16 cellular contexts compared by ENCODE assay signal in genomic region chr2:197200056-197200455, GRCh38.
DNase-seq lines count a peak whose midpoint lies in the region; ATAC-seq and TF ChIP-seq lines count a peak whose summit lies in the region.
"Had no signal": no experiment of that assay in that cellular context is flagged by ENCODE, and none has a peak within 500 bp of the region (broad histone marks: within the 10 kb centered on the region; RNA-seq: fewer than 3 reads in every experiment).

No MANE protein-coding gene starts in this region.

- CTCF ChIA-PET in CD4-positive, alpha-beta T cell (lab: Charles Lee), result interaction anchor here (1.0 to 2.0 kb wide), 2 partner anchors 9 to 28 kb away, joined by 3 to 5 read pairs; no protein-coding TSS in a partner anchor
- CTCF ChIA-PET in MCF 10A (lab: Yijun Ruan, JAX), result interaction anchor here (0.6 to 5.2 kb wide), 2 partner anchors 9 to 504 kb away, joined by 5 to 33 read pairs; no protein-coding TSS in a partner anchor

- no peaks in the 10 kb centered on the region for H3K27me3 Mint-ChIP-seq in CD4-positive, alpha-beta T cell
- H3K27me3 Mint-ChIP-seq in IgD-negative memory B cell, result peaks cover 2% of the 10 kb centered on the region
- H3K27me3 Mint-ChIP-seq in activated T-helper 17 cell treated with anti-CD3 and anti-CD28 coated beads, Interleukin-2, amount 50 U/mL, for 72 hours, result no peaks in the 10 kb centered on the region
- H3K27me3 Mint-ChIP-seq in natural killer cell treated with Interleukin-12 subunit alpha and Interleukin-12 subunit beta and Interleukin-15 and Interleukin-18, amount 100 ng/mL, for 72 hours, result no peaks in the 10 kb centered on the region
- H3K27me3 Mint-ChIP-seq in MCF 10A (ENCODE audit: insufficient read depth, unreplicated experiment), result no peaks in the 10 kb centered on the region
- H3K27me3 Mint-ChIP-seq in mesothelial cell of epicardium (ENCODE audit: low read depth), result no peaks in the 10 kb centered on the region

- no peak for ATAC-seq in CD4-positive, alpha-beta T cell (ENCODE audit: poor library complexity)
- no peak for ATAC-seq in activated T-helper 17 cell treated with anti-CD3 and anti-CD28 coated beads, Interleukin-2, amount 50 U/mL, for 72 hours (replicated peaks)
- ATAC-seq in natural killer cell treated with Interleukin-12 subunit alpha and Interleukin-12 subunit beta and Interleukin-15 and Interleukin-18, amount 100 ng/mL, for 72 hours, result no peak
- ATAC-seq: psoas muscle had no signal

- no peaks in the 10 kb centered on the region for H3K9me3 ChIP-seq in CD4-positive, alpha-beta T cell (ENCODE audit: control insufficient read depth, low read length)
- H3K9me3 ChIP-seq: Caco-2, MG63, psoas muscle had no signal

- H3K36me3 Mint-ChIP-seq in CD4-positive, alpha-beta T cell (ENCODE audit: low read depth), result peaks cover 49% of the 10 kb centered on the region
- H3K36me3 Mint-ChIP-seq in IgD-negative memory B cell (peaks cover 11% of the 10 kb centered on the region), MCF 10A (ENCODE audit: insufficient read depth, unreplicated experiment) (no peaks in the 10 kb centered on the region), mesothelial cell of epicardium (no peaks in the 10 kb centered on the region)
- H3K36me3 Mint-ChIP-seq in activated T-helper 17 cell treated with anti-CD3 and anti-CD28 coated beads, Interleukin-2, amount 50 U/mL, for 72 hours (ENCODE audit: low read depth), result peaks cover 48% of the 10 kb centered on the region
- H3K36me3 Mint-ChIP-seq in natural killer cell treated with Interleukin-12 subunit alpha and Interleukin-12 subunit beta and Interleukin-15 and Interleukin-18, amount 100 ng/mL, for 72 hours, result peaks cover 14% of the 10 kb centered on the region

- H3K4me3 Mint-ChIP-seq in CD4-positive, alpha-beta T cell, result peak overlapping the region; percentile 89
- H3K4me3 Mint-ChIP-seq in IgD-negative memory B cell (peak overlapping the region in 3 of 4 donors; percentile 82 to 93 (median 84)), MCF 10A (ENCODE audit: unreplicated experiment) (no peak overlapping the region), mesothelial cell of epicardium (no peak overlapping the region)
- peak overlapping the region; percentile 85 for H3K4me3 Mint-ChIP-seq in activated T-helper 17 cell treated with anti-CD3 and anti-CD28 coated beads, Interleukin-2, amount 50 U/mL, for 72 hours
- H3K4me3 Mint-ChIP-seq in natural killer cell treated with Interleukin-12 subunit alpha and Interleukin-12 subunit beta and Interleukin-15 and Interleukin-18, amount 100 ng/mL, for 72 hours, result peak overlapping the region; percentile 97

- peak overlapping the region; percentile 98 for H3K27ac Mint-ChIP-seq in CD4-positive, alpha-beta T cell
- H3K27ac Mint-ChIP-seq in IgD-negative memory B cell, result peak overlapping the region; percentile 40 to 94 (median 90)
- peak overlapping the region; percentile 43 for H3K27ac Mint-ChIP-seq in activated T-helper 17 cell treated with anti-CD3 and anti-CD28 coated beads, Interleukin-2, amount 50 U/mL, for 72 hours
- peak overlapping the region; percentile 81 to 89 for H3K27ac Mint-ChIP-seq in natural killer cell treated with Interleukin-12 subunit alpha and Interleukin-12 subunit beta and Interleukin-15 and Interleukin-18, amount 100 ng/mL, for 72 hours
- H3K27ac Mint-ChIP-seq in MCF 10A (ENCODE audit: low read depth, unreplicated experiment), result no peak overlapping the region
- H3K27ac Mint-ChIP-seq in mesothelial cell of epicardium, result no peak overlapping the region

- POLR2A ChIA-PET in CD4-positive, alpha-beta T cell (lab: Charles Lee), result interaction anchor here (1.2 to 29.8 kb wide), 8 partner anchors 10 to 128 kb away, joined by 3 to 754 read pairs (median 26); partner anchors contain the start of gene ANKRD44
- POLR2A ChIA-PET in MCF 10A (lab: Yijun Ruan, JAX), result interaction anchor here (0.9 kb wide), 1 partner anchor 111 kb away, joined by 3 read pairs; no protein-coding TSS in a partner anchor

- intact Hi-C loops in CD4-positive, alpha-beta T cell (cut with DNase I, micrococcal nuclease), result loop anchor here in 1 of 2 experiments (2.0 to 5.0 kb wide), 2 partner anchors 17 to 37 kb away; no protein-coding TSS in a partner anchor
- intact Hi-C loops in MCF 10A (cut with micrococcal nuclease), result no loop called here

- no peak for DNase-seq in CD4-positive, alpha-beta T cell
- DNase-seq in natural killer cell treated with Interleukin-12 subunit alpha and Interleukin-12 subunit beta and Interleukin-15 and Interleukin-18, amount 100 ng/mL, for 72 hours (ENCODE audit: low spot score), result no peak
- DNase-seq in NCI-H526 treated with DMSO at 0.1 percent for 48 hours (lab: John Stamatoyannopoulos, UW) (no peak), hippocampal formation (lab: John Stamatoyannopoulos, UW) (no peak), MCF 10A (ENCODE audit: unreplicated experiment) (no peak), mesothelial cell of epicardium (ENCODE audit: low spot score in 2 of 2, unreplicated experiment in 2 of 2) (no peak)
- DNase-seq: activated effector memory CD4-positive, alpha-beta T cell treated with anti-CD3 and anti-CD28 coated beads, Interleukin-2, amount 50 U/mL, for 16 hours; Caco-2; MG63; midbrain; NCI-H345; psoas muscle; stimulated activated CD4-positive, alpha-beta T cell treated with anti-CD3 and anti-CD28 coated beads, Interleukin-1b, Interleukin-23, amount 100 ng/mL, for 48 hours; stimulated activated naive CD4-positive, alpha-beta T cell treated with Interleukin-2 at 50 U/mL for 16 hours had no signal

- peaks cover 90% of the 10 kb centered on the region for H3K4me1 Mint-ChIP-seq in CD4-positive, alpha-beta T cell (ENCODE audit: low read depth)
- H3K4me1 Mint-ChIP-seq in IgD-negative memory B cell (peaks cover 50 to 81% (median 72%) of the 10 kb centered on the region in 3 donors), MCF 10A (ENCODE audit: insufficient read depth, unreplicated experiment) (peaks cover 12% of the 10 kb centered on the region), mesothelial cell of epicardium (peaks cover 17% of the 10 kb centered on the region)
- peaks cover 63% of the 10 kb centered on the region for H3K4me1 Mint-ChIP-seq in activated T-helper 17 cell treated with anti-CD3 and anti-CD28 coated beads, Interleukin-2, amount 50 U/mL, for 72 hours
- H3K4me1 Mint-ChIP-seq in natural killer cell treated with Interleukin-12 subunit alpha and Interleukin-12 subunit beta and Interleukin-15 and Interleukin-18, amount 100 ng/mL, for 72 hours (ENCODE audit: low read depth in 2 of 2), result peaks cover 73 to 88% of the 10 kb centered on the region in 2 donors

- peak overlapping the region; percentile 84 for H3K27ac ChIP-seq in CD4-positive, alpha-beta T cell (ENCODE audit: low read depth, low read length)
- H3K27ac ChIP-seq: psoas muscle had no signal

- H3K9me3 Mint-ChIP-seq in CD4-positive, alpha-beta T cell, result no peaks in the 10 kb centered on the region
- H3K9me3 Mint-ChIP-seq in IgD-negative memory B cell, result no peaks in the 10 kb centered on the region
- H3K9me3 Mint-ChIP-seq in activated T-helper 17 cell treated with anti-CD3 and anti-CD28 coated beads, Interleukin-2, amount 50 U/mL, for 72 hours, result no peaks in the 10 kb centered on the region
- no peaks in the 10 kb centered on the region for H3K9me3 Mint-ChIP-seq in natural killer cell treated with Interleukin-12 subunit alpha and Interleukin-12 subunit beta and Interleukin-15 and Interleukin-18, amount 100 ng/mL, for 72 hours
- H3K9me3 Mint-ChIP-seq in MCF 10A (ENCODE audit: unreplicated experiment), result no peaks in the 10 kb centered on the region
- peaks cover 3% of the 10 kb centered on the region for H3K9me3 Mint-ChIP-seq in mesothelial cell of epicardium

- no peaks in the 10 kb centered on the region for H3K27me3 ChIP-seq in CD4-positive, alpha-beta T cell (ENCODE audit: control insufficient read depth, insufficient read depth, low read length)
- H3K27me3 ChIP-seq: MG63 had no signal

- BruUV-seq in MCF 10A (replicated peaks; lab: Mats Ljungman, UMichigan), result no TSS peak

- no peak for TF ChIP-seq CTCF in CD4-positive, alpha-beta T cell (IDR thresholded peaks at IDR 0.05)
- TF ChIP-seq CTCF in MCF 10A (IDR thresholded peaks at IDR 0.05; ENCODE audit: unreplicated experiment) (no peak), mesothelial cell of epicardium (IDR thresholded peaks at IDR 0.05; ENCODE audit: unreplicated experiment) (no peak)

Comparison
In these comparisons a context has a peak if more than half of its experiments do, and no peak if none do; other contexts are left out.
1. H3K27ac Mint-ChIP-seq: peak in CD4-positive, alpha-beta T cell (single experiment), IgD-negative memory B cell (3 of 3), activated T-helper 17 cell treated with anti-CD3 and anti-CD28 coated beads, Interleukin-2, amount 50 U/mL, for 72 hours (single experiment) and natural killer cell treated with Interleukin-12 subunit alpha and Interleukin-12 subunit beta and Interleukin-15 and Interleukin-18, amount 100 ng/mL, for 72 hours (2 of 2); none in MCF 10A (single experiment) and mesothelial cell of epicardium (single experiment).
2. H3K4me3 Mint-ChIP-seq: peak in CD4-positive, alpha-beta T cell (single experiment), IgD-negative memory B cell (3 of 4), activated T-helper 17 cell treated with anti-CD3 and anti-CD28 coated beads, Interleukin-2, amount 50 U/mL, for 72 hours (single experiment) and natural killer cell treated with Interleukin-12 subunit alpha and Interleukin-12 subunit beta and Interleukin-15 and Interleukin-18, amount 100 ng/mL, for 72 hours (single experiment); none in MCF 10A (single experiment) and mesothelial cell of epicardium (single experiment).